ENCODE assay signal across 20 cellular contexts in the genomic region with DNA sequence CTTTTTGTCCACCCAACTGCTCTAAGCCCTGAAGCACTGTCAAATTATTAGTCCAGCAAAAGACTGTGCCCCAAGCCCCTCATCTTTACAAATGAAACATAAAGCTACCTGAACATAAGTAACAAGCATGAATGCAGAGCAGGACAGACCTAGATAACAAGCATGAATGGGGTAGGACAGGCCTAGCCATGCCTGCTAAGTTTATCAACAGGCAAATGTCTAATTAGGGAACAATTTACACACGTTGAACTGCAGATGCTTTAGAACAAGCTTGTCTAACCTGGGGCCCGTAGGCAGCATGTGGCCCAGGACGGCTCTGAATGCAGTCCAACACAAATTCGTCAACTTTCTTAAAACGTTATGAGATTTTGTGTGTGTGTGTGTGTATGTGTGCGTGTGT.
"Had no signal": no experiment of that assay in that cellular context is flagged by ENCODE, and none has a peak within 500 bp of the region (broad histone marks: within the 10 kb centered on the region; RNA-seq: fewer than 3 reads in every experiment).

No MANE protein-coding gene starts in this region.

- H3K27me3 ChIP-seq: hepatocyte, neutrophil, transverse colon, vagina had no signal

- ATAC-seq: left lobe of liver had no signal

- H3K36me3 ChIP-seq: transverse colon had no signal

- H3K4me1 ChIP-seq: transverse colon, vagina had no signal

- H3K4me2 ChIP-seq: hepatocyte, smooth muscle cell had no signal

- DNase-seq: activated CD4-positive, CD25-positive, alpha-beta regulatory T cell treated with anti-CD3 and anti-CD28 coated beads, Interleukin-2, amount 50 U/mL, for 72 hours; activated naive CD4-positive, alpha-beta T cell; activated naive CD8-positive, alpha-beta T cell treated with anti-CD3 and anti-CD28 coated beads, Interleukin-2, amount 10 ng/mL, durations not matched to agents 7 days and 5 days; activated T-cell treated with anti-CD3 and anti-CD28 coated beads for 4 hours; anterior cingulate cortex; dermis blood vessel endothelial cell; erythroblast; islet precursor cell; naive B cell; retina; stimulated activated CD4-positive, alpha-beta T cell treated with anti-CD3 and anti-CD28 coated beads, Interleukin-4, amount 100 ng/mL, for 4 hours; stimulated activated CD8-positive, alpha-beta memory T cell treated with anti-CD3 and anti-CD28 coated beads, Interleukin-4, amount 100 ng/mL, for 48 hours; stimulated activated naive CD4-positive, alpha-beta T cell treated with Interleukin-2 at 50 U/mL for 16 hours; T-helper 9 cell; transverse colon had no signal

- H2AFZ ChIP-seq: hepatocyte had no signal

- H3K27ac ChIP-seq: hepatocyte, neutrophil, transverse colon, vagina had no signal

- H3K9me3 ChIP-seq: neutrophil, transverse colon, vagina had no signal

- H3K4me3 ChIP-seq: hepatocyte, smooth muscle cell, transverse colon, vagina had no signal
